Comparison of ENCODE assay signal across 8 cellular contexts in genomic region chr3:100708644-100708988, GRCh38. TPM values are rescaled to one million over a fixed set of nuclear protein-coding genes. Genes with fewer than 3 reads are reported as not detected.
DNase-seq lines count a peak whose midpoint lies in the region; ATAC-seq and TF ChIP-seq lines count a peak whose summit lies in the region.

No MANE protein-coding gene starts in this region.

- H3K9ac ChIP-seq in ES-I3 (ENCODE audit: low read depth, low read length): peak overlapping the region; percentile 62

- intact Hi-C loops in prostate gland (cut with DNase I): loop anchor here (10.0 kb wide), 1 partner anchor 214 kb away; the partner anchor contains the start of gene TMEM45A

- H3K4me1 ChIP-seq in ES-I3 (ENCODE audit: insufficient read depth, low read length) (no peaks in the 10 kb centered on the region), RWPE2 (ENCODE audit: insufficient read depth, poor library complexity, severe bottlenecking) (peaks cover 24% of the 10 kb centered on the region), esophagus (ENCODE audit: control insufficient read depth in 2 of 2, insufficient read depth in 2 of 2, low read length in 1 of 2) (no peaks in the 10 kb centered on the region), prostate gland (replicated peaks) (no peaks in the 10 kb centered on the region)

- WGBS in esophagus, 2 donors: 58 to 63% methylated on average over 3 of the region's 3 CpGs
- WGBS in prostate gland: 84% methylated on average over 3 of the region's 3 CpGs

- H3K27ac ChIP-seq in RWPE2 (ENCODE audit: poor library complexity, severe bottlenecking) (peak overlapping the region; percentile 78), esophagus (ENCODE audit: low read depth in 2 of 2, low read length in 1 of 2) (peak overlapping the region; percentile 34 to 82), prostate gland (peak overlapping the region; percentile 94 to 98)

- H3K9me3 ChIP-seq in ES-I3 (ENCODE audit: control insufficient read depth, insufficient read depth, low read length) (no peaks in the 10 kb centered on the region), RWPE2 (ENCODE audit: severe bottlenecking) (no peaks in the 10 kb centered on the region), esophagus (ENCODE audit: control insufficient read depth in 2 of 2, insufficient read depth in 1 of 2, low read depth in 1 of 2, low read length in 1 of 2) (no peaks in the 10 kb centered on the region), prostate gland (no peaks in the 10 kb centered on the region)

- H3K27me3 ChIP-seq in RWPE2 (ENCODE audit: insufficient read depth, poor library complexity, severe bottlenecking): no peaks in the 10 kb centered on the region
- H3K27me3 ChIP-seq in esophagus (ENCODE audit: control insufficient read depth in 1 of 2, insufficient read depth in 2 of 2, low read length in 2 of 2): no peaks in the 10 kb centered on the region
- H3K27me3 ChIP-seq in prostate gland (replicated peaks; ENCODE audit: insufficient read depth): no peaks in the 10 kb centered on the region

- ATAC-seq in RWPE2 (ENCODE audit: low read depth) (peak; percentile 7; the same call in 1 of the 3 replicates), HG03175 (IDR thresholded peaks at IDR 0.05; ENCODE audit: unreplicated experiment) (no peak)

- H3K4me3 ChIP-seq in RWPE2 (ENCODE audit: severe bottlenecking) (peak overlapping the region; percentile 76), esophagus (ENCODE audit: low read depth in 1 of 2, low read length in 2 of 2) (peak overlapping the region; percentile 97 to 98), prostate gland (peak overlapping the region; percentile 83 to 85)

- DNase-seq in RWPE2 (ENCODE audit: low spot score) (no peak), prostate gland (ENCODE audit: low spot score) (no peak), NCI-H774 (lab: John Stamatoyannopoulos, UW) (no peak), ureter (ENCODE audit: low spot score) (no peak), globus pallidus (ENCODE audit: low spot score) (no peak)

- TF ChIP-seq CTCF in RWPE2 (IDR thresholded peaks at IDR 0.05; ENCODE audit: poor library complexity, severe bottlenecking) (no peak), prostate gland (IDR thresholded peaks at IDR 0.05) (no peak)

- H3K36me3 ChIP-seq in ES-I3 (ENCODE audit: insufficient read depth, low read length) (no peaks in the 10 kb centered on the region), RWPE2 (ENCODE audit: low read depth) (peaks cover 30% of the 10 kb centered on the region), esophagus (ENCODE audit: control insufficient read depth in 2 of 2, insufficient read depth in 2 of 2, low read length in 1 of 2) (no peaks in the 10 kb centered on the region), prostate gland (no peaks in the 10 kb centered on the region)

- no peak for TF ChIP-seq POLR2A in prostate gland (IDR thresholded peaks at IDR 0.05)

RNA-seq across cellular contexts. Expression of gene TFG, which starts 0.7 kb away (rescaled TPM):
- 10 to 100 TPM; 67.0 to 74.3 TPM for polyA plus RNA-seq in esophagus
- total RNA-seq in prostate gland (10 to 100 TPM; 80.6 to 81.5 TPM), ureter (86.9 TPM)
